Comparison of ENCODE assay signal across 17 cellular contexts in the genomic region with DNA sequence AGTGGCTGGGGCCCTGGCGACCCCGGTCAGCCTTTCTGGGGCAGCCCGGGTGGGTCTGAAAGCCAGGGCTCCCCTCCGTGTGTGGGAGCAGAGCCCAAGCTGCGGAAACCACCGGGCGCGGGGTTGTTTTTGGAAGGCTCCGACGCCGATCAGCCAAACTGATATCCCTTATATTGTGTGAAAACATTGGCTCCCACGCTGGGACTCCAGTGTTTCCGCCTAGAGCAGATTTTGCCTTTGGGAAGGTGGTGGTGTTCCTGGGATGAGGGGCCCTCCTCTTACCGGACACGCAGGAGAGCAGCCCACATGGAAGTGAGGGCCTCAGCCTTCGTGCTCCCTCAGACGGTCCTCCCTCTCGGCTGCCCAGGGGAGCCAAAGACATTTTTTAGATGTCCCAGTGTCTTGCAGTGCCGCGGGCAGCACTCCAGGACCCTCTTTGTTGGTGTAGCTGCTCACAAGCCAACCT. TPM values are rescaled to one million over a fixed set of nuclear protein-coding genes. Genes with fewer than 3 reads are reported as not detected.
DNase-seq lines count a peak whose midpoint lies in the region; ATAC-seq, FAIRE-seq and TF ChIP-seq lines count a peak whose summit lies in the region.
"Had no signal": no experiment of that assay in that cellular context is flagged by ENCODE, and none has a peak within 500 bp of the region (broad histone marks: within the 10 kb centered on the region; RNA-seq: fewer than 3 reads in every experiment).

No MANE protein-coding gene starts in this region.

- H3K9ac ChIP-seq in K562 (ENCODE audit: insufficient read depth in 1 of 2, low read depth in 2 of 2, low read length in 2 of 2) = no peak overlapping the region; a peak in 1 of 4 replicates

- H3K27ac ChIP-seq in K562 (ENCODE audit: extremely low read depth, low read depth, low read length) (no peak overlapping the region), psoas muscle (peak overlapping the region; percentile 46), upper lobe of left lung (peak overlapping the region; percentile 69 to 83 (median 76))

- H3K4me1 ChIP-seq in K562 (replicated peaks in 1 of 2; ENCODE audit: control insufficient read depth in 2 of 2, insufficient read depth in 2 of 2, low read length in 2 of 2) (no peaks in the 10 kb centered on the region), psoas muscle (no peaks in the 10 kb centered on the region), upper lobe of left lung (peaks cover 0 to 5% (median 0%) of the 10 kb centered on the region in 4 donors)
- H3K4me1 ChIP-seq: left lung had no signal

- no peak for TF ChIP-seq EP300 in K562 (IDR thresholded peaks at IDR 0.05; ENCODE audit: low read length)
- TF ChIP-seq EP300 in upper lobe of left lung (IDR thresholded peaks at IDR 0.05) = no peak

- ATAC-seq in K562 = no peak
- ATAC-seq in left ventricle myocardium superior = peak; percentile 12
- peak in 1 of 4 donors; percentile 16 for ATAC-seq in psoas muscle
- ATAC-seq in upper lobe of left lung (ENCODE audit: low FRiP score in 2 of 2) = no peak
- ATAC-seq in GM19328 (IDR thresholded peaks at IDR 0.05; ENCODE audit: unreplicated experiment) = no peak
- ATAC-seq in activated T-helper 17 cell treated with anti-CD3 and anti-CD28 coated beads, Interleukin-2, amount 50 U/mL, for 72 hours (replicated peaks) = no peak

- TF ChIP-seq CTCF in K562 (IDR thresholded peaks at IDR 0.05 in 2 of 3, conservative IDR thresholded peaks at IDR 0.05 in 1 of 3; ENCODE audit: insufficient read depth in 2 of 3, low read depth in 1 of 3, low read length in 3 of 3) = no peak
- no peak for TF ChIP-seq CTCF in psoas muscle (IDR thresholded peaks at IDR 0.05)
- TF ChIP-seq CTCF in upper lobe of left lung (IDR thresholded peaks at IDR 0.05) = no peak

- CTCF ChIA-PET in K562 (lab: Yijun Ruan, JAX; ENCODE audit: low intra/inter-chr PET ratio) = no interaction called here

- H3K9me3 ChIP-seq in K562 (replicated peaks; ENCODE audit: control insufficient read depth, insufficient read depth, low read depth, low read length) = no peaks in the 10 kb centered on the region
- no peaks in the 10 kb centered on the region for H3K9me3 ChIP-seq in psoas muscle
- H3K9me3 ChIP-seq in upper lobe of left lung = no peaks in the 10 kb centered on the region
- H3K9me3 ChIP-seq: left lung had no signal

- H2AFZ ChIP-seq in K562 (ENCODE audit: low read depth, low read length) = no peak overlapping the region

- H3K27ac Mint-ChIP-seq in activated T-helper 17 cell treated with anti-CD3 and anti-CD28 coated beads, Interleukin-2, amount 50 U/mL, for 72 hours = no peak overlapping the region
- H3K27ac Mint-ChIP-seq: activated naive CD4-positive, alpha-beta T cell treated with anti-CD3 and anti-CD28 coated beads for 36 hours; CD8-positive, alpha-beta memory T cell had no signal

- H3K4me1 Mint-ChIP-seq in activated T-helper 17 cell treated with anti-CD3 and anti-CD28 coated beads, Interleukin-2, amount 50 U/mL, for 72 hours = peaks cover 4% of the 10 kb centered on the region

- H3K9me3 Mint-ChIP-seq in activated T-helper 17 cell treated with anti-CD3 and anti-CD28 coated beads, Interleukin-2, amount 50 U/mL, for 72 hours = no peaks in the 10 kb centered on the region
- H3K9me3 Mint-ChIP-seq: activated naive CD4-positive, alpha-beta T cell treated with anti-CD3 and anti-CD28 coated beads for 36 hours had no signal

- DNase-seq in K562 (ENCODE audit: extremely low read depth in 1 of 4, low spot score in 3 of 4) (no peak), left ventricle myocardium superior (peak; percentile 46), psoas muscle (no peak), upper lobe of left lung (peak in 1 of 2 donors; percentile 61), HUDEP-2 (lab: John Stamatoyannopoulos, UW; ENCODE audit: unreplicated experiment in 76 of 76) (no peak)
- DNase-seq: activated CD4-positive, alpha-beta T cell treated with anti-CD3 and anti-CD28 coated beads, Interleukin-2, amount 50 U/mL, for 1 hour; activated naive CD4-positive, alpha-beta T cell treated with anti-CD3 and anti-CD28 coated beads for 36 hours; CD8-positive, alpha-beta memory T cell; cortex of kidney; DND-41; NCI-H1694; NCI-H446 treated with DMSO at 0.1 percent for 48 hours; stimulated activated CD8-positive, alpha-beta memory T cell treated with anti-CD3 and anti-CD28 coated beads, Interleukin-4, amount 100 ng/mL, for 48 hours had no signal

- TF ChIP-seq POLR2A in K562 (conservative IDR thresholded peaks at IDR 0.05) = no peak
- TF ChIP-seq POLR2A in upper lobe of left lung (IDR thresholded peaks at IDR 0.05) = no peak

- H3K27me3 ChIP-seq in K562 (ENCODE audit: control insufficient read depth in 2 of 2, insufficient read depth in 2 of 2, low read length in 2 of 2) = peaks cover 19 to 42% of the 10 kb centered on the region in 2 experiments
- H3K27me3 ChIP-seq in psoas muscle (ENCODE audit: insufficient read depth in 3 of 3, low read length in 2 of 3) = no peaks in the 10 kb centered on the region
- no peaks in the 10 kb centered on the region for H3K27me3 ChIP-seq in upper lobe of left lung
- H3K27me3 ChIP-seq: left lung had no signal

- H3K79me2 ChIP-seq in K562 (ENCODE audit: control insufficient read depth, insufficient read depth, low read length) = no peaks in the 10 kb centered on the region

- FAIRE-seq in K562 (lab: Jason Lieb, UNC) = no peak
- FAIRE-seq: endothelial cell of umbilical vein had no signal

- H3K4me3 Mint-ChIP-seq in activated T-helper 17 cell treated with anti-CD3 and anti-CD28 coated beads, Interleukin-2, amount 50 U/mL, for 72 hours = no peak overlapping the region
- H3K4me3 Mint-ChIP-seq: activated naive CD4-positive, alpha-beta T cell treated with anti-CD3 and anti-CD28 coated beads for 36 hours; CD8-positive, alpha-beta memory T cell had no signal

- H3K27me3 Mint-ChIP-seq in activated T-helper 17 cell treated with anti-CD3 and anti-CD28 coated beads, Interleukin-2, amount 50 U/mL, for 72 hours = peaks cover 36% of the 10 kb centered on the region

- 0 out of 2 replicates have a peak, but pooled peaks cover 3% of the 10 kb centered on the region for H4K20me1 ChIP-seq in K562 (replicated peaks; ENCODE audit: control insufficient read depth, insufficient read depth, low read length)

- no peak overlapping the region for H3K4me2 ChIP-seq in K562 (ENCODE audit: insufficient read depth, low read length)

- TF ChIP-seq RAD21 in K562 (CRISPR knock-in tag; conservative IDR thresholded peaks at IDR 0.05 in 1 of 2, IDR thresholded peaks at IDR 0.05 in 1 of 2) = no peak

- H3K9me1 ChIP-seq in K562 (ENCODE audit: control insufficient read depth, insufficient read depth, low read length) = no peaks in the 10 kb centered on the region

- intact Hi-C loops in K562 (cut with micrococcal nuclease) = no loop called here
- intact Hi-C loops in left ventricle myocardium superior (cut with micrococcal nuclease) = no loop called here
- intact Hi-C loops in psoas muscle (cut with DNase I) = no loop called here

- BruUV-seq in K562 (replicated peaks; lab: Mats Ljungman, UMichigan) = no TSS peak

- H3K4me3 ChIP-seq in K562 = no peak overlapping the region
- no peak overlapping the region for H3K4me3 ChIP-seq in psoas muscle
- no peak overlapping the region for H3K4me3 ChIP-seq in upper lobe of left lung
- H3K4me3 ChIP-seq: left lung had no signal

- H3K36me3 Mint-ChIP-seq in activated T-helper 17 cell treated with anti-CD3 and anti-CD28 coated beads, Interleukin-2, amount 50 U/mL, for 72 hours (ENCODE audit: low read depth) = no peaks in the 10 kb centered on the region
- H3K36me3 Mint-ChIP-seq: CD8-positive, alpha-beta memory T cell had no signal

- 2% methylated on average over 20 of the region's 20 CpGs for WGBS in K562 (ENCODE audit: insufficient coverage, low coverage, missing lambda C conversion rate)
- WGBS in psoas muscle, 3 donors = 84 to 95% (median 91%) methylated on average over 20 of the region's 20 CpGs
- 90 to 92% methylated on average over 14 to 20 of the region's 20 CpGs for whole genome bisulfite sequencing in upper lobe of left lung, 2 donors

- POLR2A ChIA-PET in K562 (lab: Yijun Ruan, JAX) = no interaction called here

- in situ Hi-C loops in K562 (cut with MboI) = no loop called here

- H3K36me3 ChIP-seq in K562 (ENCODE audit: control insufficient read depth, insufficient read depth, low read length) = no peaks in the 10 kb centered on the region
- no peaks in the 10 kb centered on the region for H3K36me3 ChIP-seq in psoas muscle (ENCODE audit: insufficient read depth in 1 of 2, low read depth in 1 of 2)
- H3K36me3 ChIP-seq in upper lobe of left lung = no peaks in the 10 kb centered on the region
- H3K36me3 ChIP-seq: left lung had no signal

TF ChIP-seq in K562, 482 proteins besides CTCF, POLR2A, EP300 and RAD21:
- TF ChIP-seq ZNF263 (CRISPR knock-in tag; IDR thresholded peaks at IDR 0.05; ENCODE audit: borderline replicate concordance) (0 out of 2 replicates have a peak, but pooled peaks have one; percentile 50), SMARCA5 (IDR thresholded peaks at IDR 0.05) (no peak)

RNA-seq across cellular contexts. Expression of gene NGF, which starts 54.3 kb away (rescaled TPM):
- total RNA-seq in K562 (2011; cell fraction: chromatin; rRNA removed; ENCODE audit: low replicate concordance) = not detected in 2 replicates
- not detected in 2 replicates for total RNA-seq in K562 (2011; cell fraction: nucleolus; rRNA removed)
- not detected in 2 replicates for total RNA-seq in K562 (2011; cell fraction: nucleoplasm; rRNA removed)
- total RNA-seq in K562 (2014; rRNA removed) = not detected in 2 replicates
- not detected in 2 replicates for total RNA-seq in K562 (2014; rRNA removed; fragmentation: Illumina TruSeq; extraction: Trizol)
- total RNA-seq in K562 (2015; rRNA removed; fragmentation: Illumina TruSeq; extraction: Trizol) = not detected in 2 replicates
- total RNA-seq in K562 (2021) = not detected in 2 replicates
- not detected in 2 replicates for polyA plus RNA-seq in K562 (2011; rRNA removed)
- not detected in 2 replicates for polyA plus RNA-seq in K562 (2011; cell fraction: cytosol; rRNA removed)
- not detected in 2 replicates for polyA plus RNA-seq in K562 (2011; cell fraction: nucleus; rRNA removed)
- polyA plus RNA-seq in K562 (2012) = not detected in 2 replicates
- polyA plus RNA-seq in K562 (2014; fragmentation: Illumina TruSeq; extraction: Trizol) = not detected in 2 replicates
- polyA plus RNA-seq in K562 (2014; fragmentation: Nextera tagmentation; extraction: Ambion mirVana) = not detected
- polyA plus RNA-seq in K562 (2014; rRNA removed) = not detected in 2 replicates
- not detected in 2 replicates for polyA minus RNA-seq in K562 (2011; rRNA and poly(A)+ RNA removed)
- not detected in 2 replicates for polyA minus RNA-seq in K562 (2011; cell fraction: cytosol; rRNA and poly(A)+ RNA removed)
- polyA minus RNA-seq in K562 (2011; cell fraction: nucleus; rRNA and poly(A)+ RNA removed) = not detected in 2 replicates
- total RNA-seq in left ventricle myocardium superior = 3.2 TPM
- total RNA-seq in psoas muscle = 1 to 10 TPM in 2 of 4 donors, under 1 TPM in 2; 0.27 to 1.4 (median 0.77) TPM
- under 1 TPM; 0.38 to 0.59 (median 0.57) TPM for polyA plus RNA-seq in psoas muscle
- 1 to 10 TPM in 3 of 6 donors, under 1 TPM in 1, not detected in 2; 0.46 to 3.0 (median 1.6) TPM for total RNA-seq in upper lobe of left lung
- not detected for total RNA-seq in activated T-helper 17 cell treated with anti-CD3 and anti-CD28 coated beads, Interleukin-2, amount 50 U/mL, for 72 hours
- total RNA-seq: activated naive CD4-positive, alpha-beta T cell treated with anti-CD3 and anti-CD28 coated beads for 36 hours; CD8-positive, alpha-beta memory T cell; endothelial cell of umbilical vein had no signal
- polyA plus RNA-seq: CD8-positive, alpha-beta memory T cell; endothelial cell of umbilical vein had no signal
